In genomic region chr5:130333089-130333488, GRCh38 we compare ENCODE assay signal across 19 cellular contexts.
DNase-seq lines count a peak whose midpoint lies in the region; ATAC-seq, FAIRE-seq and TF ChIP-seq lines count a peak whose summit lies in the region.
"Had no signal": no experiment of that assay in that cellular context is flagged by ENCODE, and none has a peak within 500 bp of the region (broad histone marks: within the 10 kb centered on the region; RNA-seq: fewer than 3 reads in every experiment).

No MANE protein-coding gene starts in this region.

- no peaks in the 10 kb centered on the region for H3K79me1 ChIP-seq in IMR-90 (ENCODE audit: low read depth in 1 of 2, low read length in 2 of 2)

- H3K9ac ChIP-seq in IMR-90 (ENCODE audit: low read depth, low read length), result no peak overlapping the region
- H3K9ac ChIP-seq: parathyroid adenoma had no signal

- H2AFZ ChIP-seq in IMR-90 (replicated peaks; ENCODE audit: low read length, poor library complexity), result no peak overlapping the region
- no peak overlapping the region for H2AFZ ChIP-seq in osteoblast (ENCODE audit: low read length)
- H2AFZ ChIP-seq: parathyroid adenoma had no signal

- dilution Hi-C loops in IMR-90 (cut with HindIII; ENCODE audit: low sequenced_read_pairs, unreplicated experiment), result no loop called here

- peaks cover 0 to 11% (median 0%) of the 10 kb centered on the region in 8 donors for H3K9me3 Mint-ChIP-seq in CD4-positive, alpha-beta memory T cell

- no peak overlapping the region for H2AK5ac ChIP-seq in IMR-90 (ENCODE audit: low read depth, low read length)

- no peak overlapping the region for H2BK20ac ChIP-seq in IMR-90 (ENCODE audit: low read depth, low read length)

- no peaks in the 10 kb centered on the region for H3K79me2 ChIP-seq in osteoblast (ENCODE audit: insufficient read depth, low read length)
- H3K79me2 ChIP-seq: parathyroid adenoma had no signal

- H3K18ac ChIP-seq in IMR-90 (ENCODE audit: low read depth, low read length), result no peak overlapping the region

- CTCF ChIA-PET in IMR-90 (lab: Yijun Ruan, JAX), result no interaction called here
- CTCF ChIA-PET in CD4-positive, alpha-beta memory T cell (lab: Charles Lee; ENCODE audit: partially characterized antibody), result no interaction called here

- H3K9me3 ChIP-seq in IMR-90 (ENCODE audit: control insufficient read depth, insufficient read depth, low read length) (peaks cover 9% of the 10 kb centered on the region), osteoblast (ENCODE audit: low read depth, low read length) (no peaks in the 10 kb centered on the region)
- H3K9me3 ChIP-seq in CD4-positive, alpha-beta memory T cell (ENCODE audit: control insufficient read depth in 1 of 2, low read length in 2 of 2), result no peaks in the 10 kb centered on the region
- H3K9me3 ChIP-seq: BE2C had no signal

- no peaks in the 10 kb centered on the region for H3K36me3 Mint-ChIP-seq in CD4-positive, alpha-beta memory T cell

- H3K4me3 ChIP-seq in IMR-90 (ENCODE audit: insufficient read depth, low read depth, low read length) (no peak overlapping the region), bronchial epithelial cell (ENCODE audit: low read depth, low read length) (no peak overlapping the region), kidney epithelial cell (ENCODE audit: low read depth, low read length) (no peak overlapping the region), osteoblast (ENCODE audit: insufficient read depth, low read length) (no peak overlapping the region)
- no peak overlapping the region for H3K4me3 ChIP-seq in CD4-positive, alpha-beta memory T cell (ENCODE audit: low read length in 2 of 2)

- TF ChIP-seq RAD21 in IMR-90 (IDR thresholded peaks at IDR 0.05; ENCODE audit: low read length), result no peak

- H4K20me1 ChIP-seq in IMR-90 (ENCODE audit: insufficient read depth, low read length) (no peaks in the 10 kb centered on the region), osteoblast (ENCODE audit: insufficient read depth, low read length) (no peaks in the 10 kb centered on the region)

- no peak overlapping the region for H3K27ac ChIP-seq in IMR-90 (ENCODE audit: insufficient read depth, low read length)
- H3K27ac ChIP-seq in osteoblast (ENCODE audit: low read depth, low read length), result no peak overlapping the region
- no peak overlapping the region for H3K27ac ChIP-seq in CD4-positive, alpha-beta memory T cell (ENCODE audit: low read depth, low read length)
- H3K27ac ChIP-seq: parathyroid adenoma had no signal

- H3K4me1 Mint-ChIP-seq in CD4-positive, alpha-beta memory T cell, result no peaks in the 10 kb centered on the region

- no peak overlapping the region for H2BK120ac ChIP-seq in IMR-90 (ENCODE audit: low read depth, low read length)

- no peak overlapping the region for H2AK9ac ChIP-seq in IMR-90 (replicated peaks; ENCODE audit: low read depth, low read length, poor library complexity)

- no peak overlapping the region for H4K91ac ChIP-seq in IMR-90 (ENCODE audit: insufficient read depth, low read depth, low read length)

- no peak for FAIRE-seq in bronchial epithelial cell (lab: Jason Lieb, UNC)
- FAIRE-seq: GM12892 had no signal

- H3K27ac Mint-ChIP-seq in CD4-positive, alpha-beta memory T cell, result no peak overlapping the region

- H4K8ac ChIP-seq in IMR-90 (ENCODE audit: low read depth in 2 of 2, low read length in 2 of 2), result no peak overlapping the region

- H3K23ac ChIP-seq in IMR-90 (ENCODE audit: low read depth, low read length), result no peak overlapping the region

- WGBS in IMR-90 (ENCODE audit: extremely low coverage in 2 of 2, insufficient read length in 1 of 2), 2 experiments, result no CpG with 5 or more reads among the region's 2 CpGs

- no peak for TF ChIP-seq POLR2A in IMR-90 (IDR thresholded peaks at IDR 0.05; ENCODE audit: low read depth, low read length)

- H2BK15ac ChIP-seq in IMR-90 (ENCODE audit: low read depth, low read length), result no peak overlapping the region

- H3K27me3 ChIP-seq in IMR-90 (ENCODE audit: control insufficient read depth, insufficient read depth, low read length) (no peaks in the 10 kb centered on the region), bronchial epithelial cell (ENCODE audit: control insufficient read depth, insufficient read depth, low read length) (no peaks in the 10 kb centered on the region), kidney epithelial cell (ENCODE audit: control insufficient read depth, insufficient read depth, low read length) (no peaks in the 10 kb centered on the region), osteoblast (ENCODE audit: insufficient read depth, low read length) (no peaks in the 10 kb centered on the region)
- no peaks in the 10 kb centered on the region for H3K27me3 ChIP-seq in CD4-positive, alpha-beta memory T cell (ENCODE audit: insufficient read depth, low read length)
- H3K27me3 ChIP-seq: BE2C had no signal

- in situ Hi-C loops in IMR-90 (cut with MboI; ENCODE audit: low sequenced_read_pairs), result no loop called here

- ATAC-seq in IMR-90 (ENCODE audit: low read depth), result no peak
- ATAC-seq: esophagus mucosa had no signal

- H3K14ac ChIP-seq in IMR-90 (replicated peaks; ENCODE audit: low read depth, low read length), result no peak overlapping the region

- no peaks in the 10 kb centered on the region for H3K36me3 ChIP-seq in IMR-90 (ENCODE audit: control insufficient read depth, insufficient read depth, low read length)
- H3K36me3 ChIP-seq in bronchial epithelial cell (ENCODE audit: control insufficient read depth, insufficient read depth, low read length), result no peaks in the 10 kb centered on the region
- H3K36me3 ChIP-seq in kidney epithelial cell (ENCODE audit: control insufficient read depth, insufficient read depth, low read length), result no peaks in the 10 kb centered on the region
- no peaks in the 10 kb centered on the region for H3K36me3 ChIP-seq in osteoblast (ENCODE audit: insufficient read depth, low read length)
- no peaks in the 10 kb centered on the region for H3K36me3 ChIP-seq in CD4-positive, alpha-beta memory T cell (ENCODE audit: insufficient read depth, low read length)
- H3K36me3 ChIP-seq: BE2C had no signal

- POLR2A ChIA-PET in IMR-90 (lab: Charles Lee; ENCODE audit: unreplicated experiment), result no interaction called here
- POLR2A ChIA-PET in CD4-positive, alpha-beta memory T cell (lab: Charles Lee; ENCODE audit: partially characterized antibody), result no interaction called here

- H3K4ac ChIP-seq in IMR-90 (ENCODE audit: low read depth, low read length), result no peak overlapping the region

- H3K56ac ChIP-seq in IMR-90 (ENCODE audit: extremely low read depth, insufficient read depth, low read length), result no peak overlapping the region

- no peak overlapping the region for H3K4me3 Mint-ChIP-seq in CD4-positive, alpha-beta memory T cell

- peak; percentile 22 for DNase-seq in AG08395 (ENCODE audit: low spot score)
- peak; percentile 3 for DNase-seq in IMR-90
- peak; percentile 91 for DNase-seq in bronchial epithelial cell (ENCODE audit: low read depth)
- peak; percentile 59 for DNase-seq in kidney epithelial cell (ENCODE audit: low read depth)
- no peak for DNase-seq in osteoblast (ENCODE audit: insufficient read length, low spot score, missing footprints)
- DNase-seq in CD4-positive, alpha-beta memory T cell, result no peak
- DNase-seq in NCI-H1092 treated with DMSO at 0.1 percent for 48 hours (lab: John Stamatoyannopoulos, UW), result no peak
- DNase-seq in T-helper 9 cell, result no peak
- DNase-seq: activated CD4-positive, alpha-beta T cell treated with anti-CD3 and anti-CD28 coated beads, Interleukin-2, amount 50 U/mL, for 48 hours; BE2C; caudate nucleus; DND-41; KG1; NCI-H526; stimulated activated CD4-positive, alpha-beta T cell treated with anti-CD3 and anti-CD28 coated beads, Interleukin-15, amount 100 ng/mL, for 24 hours; T1000 had no signal

- no peak overlapping the region for H2BK5ac ChIP-seq in IMR-90 (ENCODE audit: low read depth, low read length, poor library complexity, severe bottlenecking)

- no peaks in the 10 kb centered on the region for H3K27me3 Mint-ChIP-seq in CD4-positive, alpha-beta memory T cell

- no peaks in the 10 kb centered on the region for H3K9me1 ChIP-seq in IMR-90 (ENCODE audit: insufficient read depth, low read length)

- intact Hi-C loops in IMR-90 (cut with micrococcal nuclease), result no loop called here
- intact Hi-C loops in CD4-positive, alpha-beta memory T cell (cut with micrococcal nuclease), result no loop called here

- no peak for TF ChIP-seq CTCF in IMR-90 (conservative IDR thresholded peaks at IDR 0.05; ENCODE audit: low read depth, low read length)
- TF ChIP-seq CTCF in bronchial epithelial cell (IDR thresholded peaks at IDR 0.05; ENCODE audit: insufficient read depth, low read length, severe bottlenecking), result no peak
- no peak for TF ChIP-seq CTCF in kidney epithelial cell (IDR thresholded peaks at IDR 0.05; ENCODE audit: insufficient read depth, low read length, poor library complexity, severe bottlenecking)
- no peak for TF ChIP-seq CTCF in osteoblast (IDR thresholded peaks at IDR 0.05; ENCODE audit: extremely low read depth, low read depth, low read length)

- no peaks in the 10 kb centered on the region for H3K4me1 ChIP-seq in IMR-90 (ENCODE audit: control insufficient read depth, insufficient read depth, low read length)
- H3K4me1 ChIP-seq in osteoblast (ENCODE audit: insufficient read depth, low read length), result peaks cover 18% of the 10 kb centered on the region
- H3K4me1 ChIP-seq in CD4-positive, alpha-beta memory T cell (ENCODE audit: insufficient read depth, low read length), result no peaks in the 10 kb centered on the region
- H3K4me1 ChIP-seq: BE2C, parathyroid adenoma had no signal

- no peak overlapping the region for H4K5ac ChIP-seq in IMR-90 (ENCODE audit: low read depth, low read length)

- no peak overlapping the region for H3K4me2 ChIP-seq in IMR-90 (ENCODE audit: low read depth, low read length)
- H3K4me2 ChIP-seq in osteoblast (ENCODE audit: insufficient read depth, low read length), result no peak overlapping the region

- no TSS peak for BruUV-seq in IMR-90 (replicated peaks; lab: Mats Ljungman, UMichigan)

TF ChIP-seq in IMR-90, 13 proteins besides CTCF, POLR2A, EP300 and RAD21:
- TF ChIP-seq MXI1 (IDR thresholded peaks at IDR 0.05; ENCODE audit: borderline replicate concordance, low read depth, low read length), result no peak
- no peak for TF ChIP-seq CHD1 (IDR thresholded peaks at IDR 0.05; ENCODE audit: low read depth, low read length)
- TF ChIP-seq CEBPB (IDR thresholded peaks at IDR 0.05; ENCODE audit: low read depth, low read length), result 0 out of 2 replicates have a peak, but pooled peaks have one; percentile 13

Comparison
In these comparisons a context has a peak if more than half of its experiments do, and no peak if none do; other contexts are left out.
1. DNase-seq: peak in AG08395 (single experiment), IMR-90 (single experiment), bronchial epithelial cell (single experiment) and kidney epithelial cell (single experiment); none in osteoblast (single experiment), CD4-positive, alpha-beta memory T cell (0 of 5), NCI-H1092 treated with DMSO at 0.1 percent for 48 hours (single experiment) and T-helper 9 cell (single experiment).